9 cellular contexts compared by ENCODE assay signal in genomic region chr22:31083377-31083768, GRCh38. TPM values are rescaled to one million over a fixed set of nuclear protein-coding genes. Genes with fewer than 3 reads are reported as not detected.
DNase-seq lines count a peak whose midpoint lies in the region; ATAC-seq and TF ChIP-seq lines count a peak whose summit lies in the region.
"Had no signal": no experiment of that assay in that cellular context is flagged by ENCODE, and none has a peak within 500 bp of the region (broad histone marks: within the 10 kb centered on the region; RNA-seq: fewer than 3 reads in every experiment).

No MANE protein-coding gene starts in this region.

- H3K27ac ChIP-seq in H9 (ENCODE audit: insufficient read length, low read depth, low read length) (no peak overlapping the region), OCI-LY3 (ENCODE audit: low read length) (peak overlapping the region; percentile 93), skeletal muscle tissue (ENCODE audit: low read depth, low read length) (peak overlapping the region; percentile 75)

- no peaks in the 10 kb centered on the region for H3K9me3 Mint-ChIP-seq in H9

- no peak overlapping the region for H3K23ac ChIP-seq in H9 (ENCODE audit: insufficient read length, low read depth, low read length)

- no peak overlapping the region for H4K8ac ChIP-seq in H9 (replicated peaks; ENCODE audit: insufficient read length, low read depth, low read length)

- H2AFZ ChIP-seq in H9 (ENCODE audit: low read length) (no peak overlapping the region), OCI-LY3 (ENCODE audit: low read depth, low read length) (no peak overlapping the region)

- no peak overlapping the region for H2BK5ac ChIP-seq in H9 (ENCODE audit: insufficient read length, low read length)

- DNase-seq in H9 (no peak), fibroblast of villous mesenchyme (ENCODE audit: low read depth) (no peak), GM10248 (ENCODE audit: extremely low spot score) (no peak), NCI-H1694 treated with DMSO at 0.1 percent for 48 hours (lab: John Stamatoyannopoulos, UW) (no peak)
- DNase-seq in central memory CD4-positive, alpha-beta T cell, result no peak

- H4K20me1 ChIP-seq in H9 (ENCODE audit: control insufficient read depth, insufficient read depth, insufficient read length) (no peaks in the 10 kb centered on the region), OCI-LY3 (ENCODE audit: insufficient read depth, low read length) (no peaks in the 10 kb centered on the region)

- H3K4me1 ChIP-seq in H9 (ENCODE audit: insufficient read depth, low read length), result no peaks in the 10 kb centered on the region; the same call in 1 of the 2 replicates
- peaks cover 35% of the 10 kb centered on the region for H3K4me1 ChIP-seq in OCI-LY3 (ENCODE audit: low read length)
- peaks cover 42 to 67% (median 57%) of the 10 kb centered on the region in 3 donors for H3K4me1 ChIP-seq in skeletal muscle tissue (ENCODE audit: control insufficient read depth in 3 of 3, insufficient read depth in 3 of 3, low read length in 3 of 3)

- no peak overlapping the region for H3K56ac ChIP-seq in H9 (ENCODE audit: insufficient read length, low read depth, low read length)

- H3K4me3 Mint-ChIP-seq in H9, result peak overlapping the region; percentile 82 to 90; a peak in 4 of 5 replicates

- no peaks in the 10 kb centered on the region for H3K9me3 ChIP-seq in H9 (ENCODE audit: control insufficient read depth, low read depth, low read length)
- no peaks in the 10 kb centered on the region for H3K9me3 ChIP-seq in OCI-LY3 (ENCODE audit: insufficient read depth, low read length)
- no peaks in the 10 kb centered on the region for H3K9me3 ChIP-seq in skeletal muscle tissue (ENCODE audit: control insufficient read depth in 3 of 3, low read length in 3 of 3)

- H3K23me2 ChIP-seq in H9 (ENCODE audit: insufficient read length, low read depth, low read length, poor library complexity, severe bottlenecking), result peaks cover 10% of the 10 kb centered on the region

- H3K36me3 Mint-ChIP-seq in H9 (ENCODE audit: insufficient read depth in 1 of 3, low read depth in 3 of 3), result peaks cover 0 to 2% (median 0%) of the 10 kb centered on the region in 3 experiments; a peak in 3 of 7 replicates

- no peak overlapping the region for H3K27ac Mint-ChIP-seq in H9

- no peak overlapping the region for H3K4ac ChIP-seq in H9 (ENCODE audit: low read depth, low read length)

- peak overlapping the region; percentile 90 for H3K4me2 ChIP-seq in H9 (ENCODE audit: insufficient read depth, insufficient read length, low read length)
- H3K4me2 ChIP-seq in OCI-LY3 (ENCODE audit: low read length), result peak overlapping the region; percentile 93

- CTCF ChIA-PET in GM10248 (lab: Yijun Ruan, JAX), result interaction anchor here (0.6 to 4.0 kb wide), 17 partner anchors 9 to 329 kb away, joined by 3 to 25 read pairs (median 4); partner anchors contain the start of gene SELENOM

- no peak overlapping the region for H3K14ac ChIP-seq in H9 (ENCODE audit: insufficient read depth, low read length)

- no peaks in the 10 kb centered on the region for H3K79me1 ChIP-seq in H9 (ENCODE audit: insufficient read depth, low read depth, low read length, poor library complexity, severe bottlenecking)

- no CpG with 5 or more reads among the region's 3 CpGs for WGBS in H9 (ENCODE audit: extremely low coverage, insufficient read length, low lambda C conversion rate)

- no peak overlapping the region for H3K9ac ChIP-seq in H9 (ENCODE audit: extremely low read depth, insufficient read length, low read length)
- peak overlapping the region; percentile 99 for H3K9ac ChIP-seq in OCI-LY3 (ENCODE audit: low read length)
- peak overlapping the region; percentile 66 to 88 (median 79) for H3K9ac ChIP-seq in skeletal muscle tissue (ENCODE audit: low read depth in 1 of 3, low read length in 3 of 3)

- H3K79me2 ChIP-seq in H9 (ENCODE audit: insufficient read depth, low read length), result no peaks in the 10 kb centered on the region; the same call in 1 of the 2 replicates
- H3K79me2 ChIP-seq in OCI-LY3 (ENCODE audit: low read length), result peaks cover 20% of the 10 kb centered on the region

- H2BK120ac ChIP-seq in H9 (ENCODE audit: low read depth, low read length, poor library complexity, severe bottlenecking), result no peak overlapping the region

- TF ChIP-seq CTCF in H9 (conservative IDR thresholded peaks at IDR 0.05) (no peak), OCI-LY3 (IDR thresholded peaks at IDR 0.05; ENCODE audit: low read depth, low read length) (no peak), fibroblast of villous mesenchyme (IDR thresholded peaks at IDR 0.05; ENCODE audit: insufficient read depth, low read depth, low read length) (no peak), GM10248 (IDR thresholded peaks at IDR 0.05; ENCODE audit: control extremely low read depth, extremely low read depth, low read depth, missing control alignments) (no peak)

- H3K4me1 Mint-ChIP-seq in H9, result peaks cover 34 to 43% of the 10 kb centered on the region in 2 experiments

- H2BK15ac ChIP-seq in H9 (ENCODE audit: low read depth, low read length), result no peak overlapping the region

- H2AK5ac ChIP-seq in H9 (ENCODE audit: insufficient read length, low read length), result no peak overlapping the region

- peaks cover 7% of the 10 kb centered on the region for H3K27me3 Mint-ChIP-seq in H9 (ENCODE audit: low read depth)

- H4K91ac ChIP-seq in H9 (ENCODE audit: insufficient read length, low read depth, low read length), result no peak overlapping the region

- no peak overlapping the region for H3T11ph ChIP-seq in H9 (ENCODE audit: low read length)

- H3K36me3 ChIP-seq in OCI-LY3 (replicated peaks; ENCODE audit: low read depth, low read length) (no peaks in the 10 kb centered on the region), skeletal muscle tissue (ENCODE audit: control insufficient read depth in 3 of 3, insufficient read depth in 3 of 3, low read length in 3 of 3) (peaks cover 5 to 11% (median 6%) of the 10 kb centered on the region in 3 donors)

- H3K4me3 ChIP-seq in OCI-LY3 (ENCODE audit: low read length) (peak overlapping the region; percentile 95), fibroblast of villous mesenchyme (ENCODE audit: low read depth, low read length) (peak overlapping the region; percentile 76), skeletal muscle tissue (ENCODE audit: low read length in 3 of 3) (peak overlapping the region; percentile 71 to 83 (median 75))

- H2BK20ac ChIP-seq in H9 (ENCODE audit: low read depth, low read length, poor library complexity, severe bottlenecking), result no peak overlapping the region

- POLR2A ChIA-PET in GM10248 (lab: Yijun Ruan, JAX), result no interaction called here

- H3K27me3 ChIP-seq in H9 (ENCODE audit: insufficient read depth, low read length), result no peaks in the 10 kb centered on the region
- H3K27me3 ChIP-seq in OCI-LY3 (ENCODE audit: low read depth, low read length), result no peaks in the 10 kb centered on the region
- H3K27me3 ChIP-seq in skeletal muscle tissue (ENCODE audit: control insufficient read depth in 3 of 3, insufficient read depth in 3 of 3, low read length in 3 of 3), result no peaks in the 10 kb centered on the region

- no peak overlapping the region for H2BK12ac ChIP-seq in H9 (ENCODE audit: insufficient read length, low read depth, low read length)

- no peak overlapping the region for H3K18ac ChIP-seq in H9 (ENCODE audit: insufficient read length, low read depth, low read length)

- no peak overlapping the region for H4K5ac ChIP-seq in H9 (ENCODE audit: insufficient read length, low read depth, low read length)

- ATAC-seq in HG02678 (IDR thresholded peaks at IDR 0.05; ENCODE audit: unreplicated experiment), result no peak

RNA-seq across cellular contexts. Expression of gene SMTN, which starts 2.3 kb away (rescaled TPM):
- total RNA-seq in H9 (2021), result 21.1 and 23.4 TPM in 2 replicates
- total RNA-seq in fibroblast of villous mesenchyme, result 75.7 and 94.1 TPM in 2 replicates
- total RNA-seq in skeletal muscle tissue, result 57.9 TPM

RNA-seq across cellular contexts. Expression of gene SELENOM, which starts 24.0 kb away (rescaled TPM):
- 18.6 and 20.1 TPM in 2 replicates for total RNA-seq in H9 (2021)
- 152 and 155 TPM in 2 replicates for total RNA-seq in fibroblast of villous mesenchyme
- 16.2 TPM for total RNA-seq in skeletal muscle tissue

RNA-seq across cellular contexts. Expression of gene INPP5J, which starts 39.4 kb away (rescaled TPM):
- total RNA-seq in H9 (2021), result 4.7 and 4.9 TPM in 2 replicates
- total RNA-seq in fibroblast of villous mesenchyme, result 0.43 and 0.97 TPM in 2 replicates
- not detected for total RNA-seq in skeletal muscle tissue

RNA-seq across cellular contexts. Expression of gene PLA2G3, which starts 56.9 kb away (rescaled TPM):
- 8.2 and 8.3 TPM in 2 replicates for total RNA-seq in H9 (2021)
- total RNA-seq in fibroblast of villous mesenchyme, result 0.32 and 0.43 TPM in 2 replicates
- not detected for total RNA-seq in skeletal muscle tissue
- total RNA-seq: M059J had no signal
